ENCODE assay signal across 8 cellular contexts in the genomic region with DNA sequence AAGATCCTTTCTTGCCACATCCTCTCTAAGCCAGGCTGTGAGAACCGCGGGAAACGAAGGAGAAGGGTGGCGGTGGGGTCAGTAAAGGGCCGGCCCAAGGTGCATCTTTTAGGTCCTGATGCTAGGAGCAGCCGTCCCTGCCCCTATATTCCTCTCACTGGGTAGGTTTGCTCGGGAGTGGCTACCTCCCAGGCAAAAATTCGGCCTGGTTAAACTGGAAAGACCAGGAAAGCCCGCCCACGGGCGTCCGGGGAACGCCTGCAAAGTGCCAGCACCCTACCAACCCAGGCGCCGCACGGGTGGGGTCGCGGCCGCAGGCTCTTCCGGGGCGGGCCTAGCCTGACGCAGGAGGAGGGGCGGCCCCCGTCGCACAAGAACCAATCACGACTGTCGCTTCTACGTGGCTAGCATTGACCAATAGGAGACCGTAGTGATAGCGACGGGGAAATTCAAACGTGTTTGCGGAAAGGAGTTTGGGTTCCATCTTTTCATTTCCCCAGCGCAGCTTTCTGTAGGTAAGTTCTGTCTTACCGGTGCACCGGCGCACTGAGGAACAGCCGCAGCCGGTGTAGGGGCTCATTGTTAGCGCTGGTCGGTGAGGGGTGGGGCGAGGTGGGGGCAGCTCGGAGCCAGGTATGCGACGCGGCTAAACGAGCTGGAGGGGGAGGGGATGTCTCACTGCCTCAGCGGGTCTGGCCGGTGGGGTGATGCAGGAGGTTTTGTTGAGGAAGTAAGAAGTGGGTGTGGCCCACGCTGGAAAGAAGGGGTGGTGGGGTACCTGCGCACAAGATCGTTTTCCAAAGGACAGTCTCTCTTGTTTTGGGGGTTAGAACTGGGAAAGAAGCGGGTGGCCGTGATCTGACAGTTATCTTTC. TPM values are rescaled to one million over a fixed set of nuclear protein-coding genes. Genes with fewer than 3 reads are reported as not detected.
A peak's percentile ranks its signal among the peaks of the same experiment; 100 is the strongest.
DNase-seq lines count a peak whose midpoint lies in the region; ATAC-seq and TF ChIP-seq lines count a peak whose summit lies in the region.

A gene (plus strand): TSS at position 451 of the 874 bp plus-strand sequence. CDS start 1,195 bp downstream, outside the sequence.

- H3K27me3 Mint-ChIP-seq in T-helper 1 cell treated with Interleukin-12 subunit alpha and Interleukin-12 subunit beta and Interleukin-4 antibody, amounts not matched to agents 30 μg/mL and 1 μg/mL, for 36 hours (ENCODE audit: low read depth): peaks cover 10% of the 10 kb centered on the region
- H3K27me3 Mint-ChIP-seq in progenitor cell of endocrine pancreas: no peaks in the 10 kb centered on the region

- intact Hi-C loops in left ventricle myocardium inferior (cut with micrococcal nuclease): no loop called here

- TF ChIP-seq CTCF in GM13977 (IDR thresholded peaks at IDR 0.05; ENCODE audit: extremely low read depth, insufficient read depth, missing control alignments): no peak
- no peak for TF ChIP-seq CTCF in left ventricle myocardium inferior (IDR thresholded peaks at IDR 0.05; ENCODE audit: borderline replicate concordance)
- TF ChIP-seq CTCF in progenitor cell of endocrine pancreas (IDR thresholded peaks at IDR 0.05; ENCODE audit: unreplicated experiment): no peak

- DNase-seq in GM13977 (ENCODE audit: low spot score) (peak; percentile 89), NCI-H1694 (lab: John Stamatoyannopoulos, UW) (peak; percentile 86), amygdala (lab: John Stamatoyannopoulos, UW) (peak in 55 of 56 donors; percentile 22 to 93 (median 83)), left ventricle myocardium inferior (peak; percentile 91), progenitor cell of endocrine pancreas (ENCODE audit: low spot score, unreplicated experiment) (peak; percentile 86)

- H3K27ac ChIP-seq in left ventricle myocardium inferior (replicated peaks) (peak within 1 kb of the TSS; percentile 86), urinary bladder (ENCODE audit: low read depth) (peak within 1 kb of the TSS; percentile 66)

- H3K36me3 ChIP-seq in left ventricle myocardium inferior (no peaks in the 10 kb centered on the region), urinary bladder (ENCODE audit: insufficient read depth) (no peaks in the 10 kb centered on the region)

- H3K27me3 ChIP-seq in left ventricle myocardium inferior (ENCODE audit: low read depth): no peaks in the 10 kb centered on the region

- H3K4me1 ChIP-seq in left ventricle myocardium inferior: peaks cover 18% of the 10 kb centered on the region
- no peaks in the 10 kb centered on the region for H3K4me1 ChIP-seq in urinary bladder (ENCODE audit: insufficient read depth)

- no peaks in the 10 kb centered on the region for H3K9me3 Mint-ChIP-seq in T-helper 1 cell treated with Interleukin-12 subunit alpha and Interleukin-12 subunit beta and Interleukin-4 antibody, amounts not matched to agents 30 μg/mL and 1 μg/mL, for 36 hours
- H3K9me3 Mint-ChIP-seq in progenitor cell of endocrine pancreas (ENCODE audit: low read depth): no peaks in the 10 kb centered on the region

- under 1% methylated on average over 54 of the region's 54 CpGs for WGBS in urinary bladder

- H3K27ac Mint-ChIP-seq in T-helper 1 cell treated with Interleukin-12 subunit alpha and Interleukin-12 subunit beta and Interleukin-4 antibody, amounts not matched to agents 30 μg/mL and 1 μg/mL, for 36 hours: peak within 1 kb of the TSS; percentile 96
- H3K27ac Mint-ChIP-seq in progenitor cell of endocrine pancreas: peak within 1 kb of the TSS; percentile 94

- in situ Hi-C loops in GM13977 (cut with MboI; ENCODE audit: low pct_unique_long_range_greater_than_20kb, low sequenced_read_pairs, unreplicated experiment): no loop called here

- no peaks in the 10 kb centered on the region for H3K9me3 ChIP-seq in left ventricle myocardium inferior (replicated peaks)

- peaks cover 38% of the 10 kb centered on the region for H3K4me1 Mint-ChIP-seq in T-helper 1 cell treated with Interleukin-12 subunit alpha and Interleukin-12 subunit beta and Interleukin-4 antibody, amounts not matched to agents 30 μg/mL and 1 μg/mL, for 36 hours (ENCODE audit: low read depth)
- H3K4me1 Mint-ChIP-seq in progenitor cell of endocrine pancreas (ENCODE audit: low read depth): peaks cover 12% of the 10 kb centered on the region

- peak; percentile 100 for ATAC-seq in HG02884 (IDR thresholded peaks at IDR 0.05; ENCODE audit: unreplicated experiment)

- peak within 1 kb of the TSS; percentile 90 for H3K4me3 Mint-ChIP-seq in T-helper 1 cell treated with Interleukin-12 subunit alpha and Interleukin-12 subunit beta and Interleukin-4 antibody, amounts not matched to agents 30 μg/mL and 1 μg/mL, for 36 hours
- H3K4me3 Mint-ChIP-seq in progenitor cell of endocrine pancreas (ENCODE audit: low read depth): peak within 1 kb of the TSS; percentile 84

- H3K4me3 ChIP-seq in left ventricle myocardium inferior (peak within 1 kb of the TSS; percentile 76), urinary bladder (ENCODE audit: low read depth, low read length) (peak within 1 kb of the TSS; percentile 52)

- peaks cover 15% of the 10 kb centered on the region for H3K36me3 Mint-ChIP-seq in T-helper 1 cell treated with Interleukin-12 subunit alpha and Interleukin-12 subunit beta and Interleukin-4 antibody, amounts not matched to agents 30 μg/mL and 1 μg/mL, for 36 hours (ENCODE audit: low read depth)
- no peaks in the 10 kb centered on the region for H3K36me3 Mint-ChIP-seq in progenitor cell of endocrine pancreas (ENCODE audit: insufficient read depth)

RNA-seq across cellular contexts. Expression of the gene that starts here (rescaled TPM):
- 0.25 TPM for total RNA-seq in left ventricle myocardium inferior
- 20.6 and 22.1 TPM in 2 replicates for total RNA-seq in progenitor cell of endocrine pancreas
- total RNA-seq in urinary bladder: 21.9 TPM
- polyA plus RNA-seq in urinary bladder: 0.23 TPM

Comparison
In these comparisons a context has a peak if more than half of its experiments do, and no peak if none do; other contexts are left out.
1. Peak in every context shown above with its lines: DNase-seq, ATAC-seq, H3K4me3 ChIP-seq and H3K27ac ChIP-seq.
2. RNA of the gene that starts here (total RNA-seq): 20.6 to 22.1 TPM in progenitor cell of endocrine pancreas and 21.9 TPM in urinary bladder (single experiment); 0.25 TPM in left ventricle myocardium inferior (single experiment); every median in the first group is over 10 times any median in the second.
3. Peak in DNase-seq, H3K4me3 ChIP-seq and H3K27ac ChIP-seq in left ventricle myocardium inferior; RNA of the gene not detected or under 1 TPM.